ENCODE assay signal across 11 cellular contexts in genomic region chr3:71345429-71346027, GRCh38.
DNase-seq lines count a peak whose midpoint lies in the region; ATAC-seq and TF ChIP-seq lines count a peak whose summit lies in the region.
"Had no signal": no experiment of that assay in that cellular context is flagged by ENCODE, and none has a peak within 500 bp of the region (broad histone marks: within the 10 kb centered on the region; RNA-seq: fewer than 3 reads in every experiment).

No MANE protein-coding gene starts in this region.

- H3K36me3 Mint-ChIP-seq in chondrocyte (ENCODE audit: low read depth): peaks cover 10% of the 10 kb centered on the region

- intact Hi-C loops in Right ventricle myocardium inferior (cut with DNase I): no loop called here
- intact Hi-C loops in cardiac septum (cut with DNase I): no loop called here
- intact Hi-C loops in head of caudate nucleus (cut with DNase I): no loop called here

- H3K27ac Mint-ChIP-seq in chondrocyte (ENCODE audit: unreplicated experiment): peak overlapping the region; percentile 68
- H3K27ac Mint-ChIP-seq: activated T-cell treated with anti-CD3 and anti-CD28 coated beads, Interleukin-2, amount 50 U/mL, for 72 hours had no signal

- no peak for DNase-seq in Right ventricle myocardium inferior (ENCODE audit: missing footprints)
- DNase-seq in cardiac septum (ENCODE audit: low spot score): no peak
- DNase-seq in chondrocyte (ENCODE audit: low spot score): no peak
- DNase-seq in iris pigment epithelial cell (ENCODE audit: low read depth): peak; percentile 15
- no peak for DNase-seq in islet precursor cell
- no peak for DNase-seq in NCI-H2227 treated with DMSO at 0.1 percent for 48 hours (lab: John Stamatoyannopoulos, UW)
- DNase-seq in head of caudate nucleus: no peak
- DNase-seq: activated CD4-positive, alpha-beta T cell treated with anti-CD3 and anti-CD28 coated beads for 1 hour; activated T-cell treated with anti-CD3 and anti-CD28 coated beads, Interleukin-2, amount 50 U/mL, for 72 hours had no signal

- no peaks in the 10 kb centered on the region for H3K27me3 Mint-ChIP-seq in chondrocyte (ENCODE audit: low read depth)

- no peak overlapping the region for H3K4me3 Mint-ChIP-seq in chondrocyte (ENCODE audit: unreplicated experiment)
- H3K4me3 Mint-ChIP-seq: activated T-cell treated with anti-CD3 and anti-CD28 coated beads, Interleukin-2, amount 50 U/mL, for 72 hours had no signal

- peaks cover 45% of the 10 kb centered on the region for H3K4me1 Mint-ChIP-seq in chondrocyte (ENCODE audit: low read depth)

- TF ChIP-seq CTCF in chondrocyte (IDR thresholded peaks at IDR 0.05): no peak

- ATAC-seq in Right ventricle myocardium inferior: peak; percentile 84
- ATAC-seq in GM21360 (IDR thresholded peaks at IDR 0.05; ENCODE audit: unreplicated experiment): no peak
- ATAC-seq: activated T-cell treated with anti-CD3 and anti-CD28 coated beads, Interleukin-2, amount 50 U/mL, for 72 hours; esophagus mucosa had no signal

- H3K9me3 Mint-ChIP-seq in chondrocyte (ENCODE audit: low read depth): peaks cover 9% of the 10 kb centered on the region
